Comparison of ENCODE assay signal across 17 cellular contexts in the genomic region with DNA sequence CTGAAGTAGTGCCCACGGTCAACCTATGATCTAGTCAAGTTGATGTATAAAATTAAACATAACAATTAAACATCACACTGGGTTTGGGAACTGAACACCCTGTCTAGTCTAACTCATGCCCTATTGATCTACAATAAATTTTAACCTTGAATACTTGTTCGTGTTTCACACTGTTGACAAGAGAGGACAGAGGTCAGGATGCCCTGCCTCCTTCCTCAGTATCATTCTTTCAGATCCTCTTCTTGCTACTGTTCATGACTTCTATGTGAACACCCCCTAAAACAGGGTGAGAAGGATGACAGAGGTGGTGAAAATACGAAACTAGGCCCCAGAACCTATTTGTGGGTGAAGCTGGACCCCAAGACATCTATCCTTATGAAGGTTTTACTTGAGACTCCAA. TPM values are rescaled to one million over a fixed set of nuclear protein-coding genes. Genes with fewer than 3 reads are reported as not detected.
A peak's percentile ranks its signal among the peaks of the same experiment; 100 is the strongest.
DNase-seq lines count a peak whose midpoint lies in the region; ATAC-seq lines count a peak whose summit lies in the region.
"Had no signal": no experiment of that assay in that cellular context is flagged by ENCODE, and none has a peak within 500 bp of the region (broad histone marks: within the 10 kb centered on the region; RNA-seq: fewer than 3 reads in every experiment).

No MANE protein-coding gene starts in this region.

- peak; percentile 70 for ATAC-seq in GM18508 (IDR thresholded peaks at IDR 0.05; ENCODE audit: insufficient read depth, unreplicated experiment)
- ATAC-seq in GM19395 (IDR thresholded peaks at IDR 0.05; ENCODE audit: unreplicated experiment): peak; percentile 66
- ATAC-seq in HG03175 (IDR thresholded peaks at IDR 0.05; ENCODE audit: unreplicated experiment): peak; percentile 63
- ATAC-seq in left lobe of liver: peak; percentile 53

- DNase-seq in left lobe of liver (ENCODE audit: low spot score): no peak
- no peak for DNase-seq in NCI-H1930 (lab: John Stamatoyannopoulos, UW)
- no peak for DNase-seq in H4 (ENCODE audit: low spot score)
- no peak for DNase-seq in stimulated activated CD4-positive, alpha-beta T cell treated with anti-CD3 and anti-CD28 coated beads, Interleukin-1b, Interleukin-23, amount 100 ng/mL, for 48 hours
- DNase-seq in DMS114 treated with DMSO at 0.1 percent for 48 hours (lab: John Stamatoyannopoulos, UW; ENCODE audit: unreplicated experiment): no peak
- DNase-seq: DMS53, Karpas-422, MM.1S, NCI-H1105, NCI-H187 treated with DMSO at 0.1 percent for 48 hours, NCI-H510A treated with DMSO at 0.1 percent for 48 hours, RPMI8226, SJCRH30, SW 1271 had no signal

RNA-seq across cellular contexts. Expression of a gene that starts 8.1 kb away (rescaled TPM):
- total RNA-seq in left lobe of liver: 22.8 TPM
- 101 and 118 TPM in 2 replicates for total RNA-seq in H4 (2014; rRNA removed; shearing (Covaris generic))

RNA-seq across cellular contexts. Expression of a gene that starts 36.9 kb away (rescaled TPM):
- 0.33 TPM for total RNA-seq in left lobe of liver
- total RNA-seq in H4 (2014; rRNA removed; shearing (Covaris generic)): 45.7 and 47.1 TPM in 2 replicates

RNA-seq across cellular contexts. Expression of a gene that starts 37.4 kb away (rescaled TPM):
- total RNA-seq in left lobe of liver: 17.9 TPM
- total RNA-seq in H4 (2014; rRNA removed; shearing (Covaris generic)): 11.9 and 14.0 TPM in 2 replicates

RNA-seq across cellular contexts. Expression of a gene that starts 59.9 kb away (rescaled TPM):
- 89.5 TPM for total RNA-seq in left lobe of liver
- total RNA-seq in H4 (2014; rRNA removed; shearing (Covaris generic)): 215 and 230 TPM in 2 replicates

Comparison
In these comparisons a context has a peak if more than half of its experiments do, and no peak if none do; other contexts are left out.
1. RNA of a gene that starts 36.9 kb away (total RNA-seq): 45.7 to 47.1 TPM in H4; 0.33 TPM in left lobe of liver (single experiment); every median in the first group is over 10 times any median in the second.
2. Peak in every context shown above with its lines, with median percentiles within 50 percentile points of each other: ATAC-seq.